ENCODE assay signal across 1 cellular context in the genomic region with DNA sequence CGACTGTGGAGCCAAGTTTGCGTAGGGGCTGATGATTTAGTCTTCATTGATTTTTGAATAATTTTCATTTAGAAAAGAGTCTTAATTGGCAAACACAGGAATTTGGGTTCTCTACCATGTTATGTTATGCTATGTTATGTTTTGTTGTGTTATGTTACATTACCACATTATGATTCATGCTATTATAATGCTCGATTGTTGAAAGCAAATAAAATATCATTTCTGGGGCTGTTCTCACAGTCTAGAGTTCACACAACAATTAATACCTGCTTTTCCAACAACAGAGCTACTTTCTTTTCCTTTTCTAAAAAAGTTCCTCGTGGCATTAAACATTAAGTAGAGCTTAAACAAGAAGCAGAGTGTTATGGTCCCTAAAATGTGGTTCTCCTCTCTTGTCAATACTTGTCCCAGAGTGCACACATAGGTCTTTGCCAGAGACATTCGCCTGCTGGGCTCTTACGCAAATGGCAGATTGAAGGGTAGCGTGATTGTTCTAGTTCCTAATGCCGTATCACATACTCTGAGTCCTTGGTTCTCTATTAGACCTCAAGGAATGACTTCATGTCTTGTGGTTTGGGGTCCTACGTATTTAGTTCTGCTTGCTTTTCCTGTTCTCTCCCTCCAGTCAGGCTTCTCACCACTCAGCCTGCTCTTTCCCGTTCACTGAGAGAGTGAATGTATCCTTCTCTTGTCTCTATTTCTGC.
TF ChIP-seq lines count a peak whose summit lies in the region.

No MANE protein-coding gene starts in this region.

TF ChIP-seq in IMR-90, 13 proteins besides CTCF, POLR2A, EP300 and RAD21 (continued from another document):
- TF ChIP-seq, protein P1, sequence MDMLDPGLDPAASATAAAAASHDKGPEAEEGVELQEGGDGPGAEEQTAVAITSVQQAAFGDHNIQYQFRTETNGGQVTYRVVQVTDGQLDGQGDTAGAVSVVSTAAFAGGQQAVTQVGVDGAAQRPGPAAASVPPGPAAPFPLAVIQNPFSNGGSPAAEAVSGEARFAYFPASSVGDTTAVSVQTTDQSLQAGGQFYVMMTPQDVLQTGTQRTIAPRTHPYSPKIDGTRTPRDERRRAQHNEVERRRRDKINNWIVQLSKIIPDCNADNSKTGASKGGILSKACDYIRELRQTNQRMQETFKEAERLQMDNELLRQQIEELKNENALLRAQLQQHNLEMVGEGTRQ (IDR thresholded peaks at IDR 0.05; ENCODE audit: low read depth, low read length): no peak
